Comparison of ENCODE assay signal across 20 cellular contexts in genomic region chr14:33678012-33678411, GRCh38.
DNase-seq lines count a peak whose midpoint lies in the region; ATAC-seq and TF ChIP-seq lines count a peak whose summit lies in the region.
"Had no signal": no experiment of that assay in that cellular context is flagged by ENCODE, and none has a peak within 500 bp of the region (broad histone marks: within the 10 kb centered on the region; RNA-seq: fewer than 3 reads in every experiment).

No MANE protein-coding gene starts in this region.

- H2AFZ ChIP-seq in smooth muscle cell (ENCODE audit: low read depth), result no peak overlapping the region

- H3K4me3 ChIP-seq in BE2C (ENCODE audit: low read depth, low read length) (no peak overlapping the region), SJSA1 (no peak overlapping the region), smooth muscle cell (no peak overlapping the region)
- H3K4me3 ChIP-seq: A549, BLaER1 had no signal

- H3K27ac ChIP-seq in SJSA1 (0 out of 2 replicates have a peak overlapping the region, but pooled peaks have one; percentile 58), smooth muscle cell (ENCODE audit: low read depth) (peak overlapping the region; percentile 32)
- H3K27ac ChIP-seq: 22Rv1, A549, BLaER1 had no signal

- H3K36me3 ChIP-seq in BE2C, result no peaks in the 10 kb centered on the region
- H3K36me3 ChIP-seq in SJSA1, result no peaks in the 10 kb centered on the region
- H3K36me3 ChIP-seq in smooth muscle cell (ENCODE audit: low read depth), result no peaks in the 10 kb centered on the region
- H3K36me3 ChIP-seq: BLaER1 had no signal

- H3K9me3 ChIP-seq in BE2C (no peaks in the 10 kb centered on the region), SJSA1 (replicated peaks) (no peaks in the 10 kb centered on the region), smooth muscle cell (replicated peaks; ENCODE audit: low read depth) (no peaks in the 10 kb centered on the region)
- H3K9me3 ChIP-seq: A549, BLaER1 had no signal

- no peak for ATAC-seq in HG03442 (IDR thresholded peaks at IDR 0.05; ENCODE audit: unreplicated experiment)
- ATAC-seq in GM18519 (IDR thresholded peaks at IDR 0.05; ENCODE audit: low FRiP score, unreplicated experiment), result no peak
- ATAC-seq: A549; CD8-positive, alpha-beta T cell; HCT116 had no signal

- no peak overlapping the region for H3K9ac ChIP-seq in smooth muscle cell (ENCODE audit: low read depth)
- H3K9ac ChIP-seq: BLaER1 had no signal

- peak overlapping the region; percentile 42 for H3K4me2 ChIP-seq in smooth muscle cell
- H3K4me2 ChIP-seq: A549, BLaER1 had no signal

- H3K27me3 ChIP-seq in BE2C (no peaks in the 10 kb centered on the region), SJSA1 (replicated peaks) (no peaks in the 10 kb centered on the region), smooth muscle cell (ENCODE audit: low read depth) (no peaks in the 10 kb centered on the region)
- H3K27me3 ChIP-seq: BLaER1 had no signal

- peak; percentile 8 for DNase-seq in BE2C
- no peak for DNase-seq in SJSA1 (ENCODE audit: low read depth in 1 of 2, low spot score in 2 of 2)
- peak; percentile 57 for DNase-seq in islet precursor cell
- no peak for DNase-seq in smooth muscle cell (lab: John Stamatoyannopoulos, UW; ENCODE audit: unreplicated experiment)
- no peak for DNase-seq in activated T-cell treated with anti-CD3 and anti-CD28 coated beads for 4 hours
- DNase-seq: AML-193; Calu3; CD8-positive, alpha-beta T cell; DMS79 treated with DMSO at 0.1 percent for 48 hours; GF-D8; GOT3; H7; HFFc6; IMR-90 had no signal

- no peak for TF ChIP-seq CTCF in BE2C (IDR thresholded peaks at IDR 0.05; ENCODE audit: low read depth, low read length)
- no peak for TF ChIP-seq CTCF in smooth muscle cell (IDR thresholded peaks at IDR 0.05; ENCODE audit: borderline replicate concordance, insufficient read depth, poor library complexity, severe bottlenecking)

- peaks cover 10% of the 10 kb centered on the region for H3K4me1 ChIP-seq in BE2C
- H3K4me1 ChIP-seq in SJSA1 (replicated peaks), result peaks cover 66% of the 10 kb centered on the region
- peaks cover 6% of the 10 kb centered on the region for H3K4me1 ChIP-seq in smooth muscle cell (ENCODE audit: low read depth)
- H3K4me1 ChIP-seq: A549, BLaER1 had no signal

- H4K20me1 ChIP-seq in smooth muscle cell (ENCODE audit: low read depth), result no peaks in the 10 kb centered on the region
- H4K20me1 ChIP-seq: BLaER1 had no signal

- 33% methylated on average over 5 of the region's 5 CpGs for WGBS in smooth muscle cell (ENCODE audit: low lambda C conversion rate)

- no peaks in the 10 kb centered on the region for H3F3A ChIP-seq in smooth muscle cell (ENCODE audit: low read depth)

- no peaks in the 10 kb centered on the region for H3K79me2 ChIP-seq in smooth muscle cell (ENCODE audit: low read depth)

Comparison
In these comparisons a context has a peak if more than half of its experiments do, and no peak if none do; other contexts are left out.
1. DNase-seq: peak in BE2C (single experiment) and islet precursor cell (single experiment); none in SJSA1 (0 of 2), smooth muscle cell (single experiment) and activated T-cell treated with anti-CD3 and anti-CD28 coated beads for 4 hours (single experiment).